In the genomic region with DNA sequence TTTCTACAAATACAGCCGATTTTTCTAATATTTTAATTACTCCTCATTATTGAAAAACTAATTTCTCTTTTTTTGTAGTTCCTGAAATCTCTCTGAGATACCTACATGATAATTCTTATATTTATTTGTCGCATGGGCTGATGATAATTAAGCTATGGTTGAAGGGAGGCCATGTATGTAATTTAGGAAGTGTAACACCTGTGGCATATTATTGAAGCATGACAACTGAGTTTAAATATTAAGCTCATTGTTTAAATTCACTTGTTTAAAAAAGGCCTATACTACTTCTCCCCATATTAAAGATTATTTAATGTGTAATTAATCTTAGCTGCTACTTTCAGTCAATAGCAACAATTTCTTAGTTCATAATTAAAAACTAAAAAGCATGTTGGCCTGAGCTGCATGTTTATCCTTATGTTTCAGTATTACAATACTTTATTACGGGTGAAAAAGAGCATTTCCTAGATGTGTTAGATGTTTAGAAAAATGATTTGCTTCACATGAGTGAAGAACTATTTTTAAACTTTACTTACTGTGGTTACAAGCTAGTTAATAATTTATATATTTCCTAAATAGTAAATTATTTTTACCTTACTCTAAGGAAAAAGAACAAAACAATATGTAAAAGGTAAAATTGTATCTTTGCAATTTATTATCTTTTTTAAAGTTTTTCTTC, we compare ENCODE assay signal across 16 cellular contexts.
DNase-seq lines count a peak whose midpoint lies in the region; ATAC-seq, FAIRE-seq and TF ChIP-seq lines count a peak whose summit lies in the region.
"Had no signal": no experiment of that assay in that cellular context is flagged by ENCODE, and none has a peak within 500 bp of the region (broad histone marks: within the 10 kb centered on the region; RNA-seq: fewer than 3 reads in every experiment).

No MANE protein-coding gene starts in this region.

- H3K36me3 Mint-ChIP-seq in activated B cell treated with CpG ODN at 0.5 μM for 24 hours (ENCODE audit: low read depth): peaks cover 17% of the 10 kb centered on the region

- no peaks in the 10 kb centered on the region for H3K9me3 Mint-ChIP-seq in activated B cell treated with CpG ODN at 0.5 μM for 24 hours
- H3K9me3 Mint-ChIP-seq: central memory CD8-positive, alpha-beta T cell had no signal

- CTCF ChIA-PET in activated B cell treated with CpG ODN at 0.5 μM for 24 hours (lab: Charles Lee): no interaction called here

- POLR2A ChIA-PET in activated B cell treated with CpG ODN at 0.5 μM for 24 hours (lab: Charles Lee): interaction anchor here (1.1 to 1.2 kb wide), 2 partner anchors 123 to 240 kb away, joined by 4 to 5 read pairs; partner anchors contain the start of genes RAP1GDS1 and STPG2

- DNase-seq in GM18507 (ENCODE audit: extremely low spot score, insufficient read length, low read depth): no peak
- no peak for DNase-seq in activated B cell treated with CpG ODN at 0.5 μM for 24 hours
- DNase-seq in activated CD4-positive, alpha-beta T cell treated with anti-CD3 and anti-CD28 coated beads for 4 hours: no peak
- DNase-seq in Ammon's horn (ENCODE audit: low spot score): no peak
- no peak for DNase-seq in HuH-7.5 (ENCODE audit: low spot score)
- DNase-seq: amygdala, GF-D8, KBM-7, NCI-H2029, NCI-H446 had no signal

- H3K4me1 Mint-ChIP-seq in activated B cell treated with CpG ODN at 0.5 μM for 24 hours: peaks cover 28% of the 10 kb centered on the region
- H3K4me1 Mint-ChIP-seq: central memory CD8-positive, alpha-beta T cell had no signal

- ATAC-seq in GM19468 (IDR thresholded peaks at IDR 0.05; ENCODE audit: extremely low read depth, unreplicated experiment) (peak; percentile 55), HG03097 (IDR thresholded peaks at IDR 0.05; ENCODE audit: low FRiP score, unreplicated experiment) (peak; percentile 54), activated B cell treated with CpG ODN at 0.5 μM for 24 hours (ENCODE audit: low read depth) (peak; percentile 10), HG03039 (IDR thresholded peaks at IDR 0.05; ENCODE audit: unreplicated experiment) (no peak)
- ATAC-seq: A549, left lobe of liver had no signal

- no peak overlapping the region for H3K27ac Mint-ChIP-seq in activated B cell treated with CpG ODN at 0.5 μM for 24 hours

- intact Hi-C loops in activated B cell treated with CpG ODN at 0.5 μM for 24 hours (cut with micrococcal nuclease): no loop called here

- no peaks in the 10 kb centered on the region for H3K27me3 Mint-ChIP-seq in activated B cell treated with CpG ODN at 0.5 μM for 24 hours
- H3K27me3 Mint-ChIP-seq: central memory CD8-positive, alpha-beta T cell had no signal

- no peak overlapping the region for H3K4me3 Mint-ChIP-seq in activated B cell treated with CpG ODN at 0.5 μM for 24 hours
- H3K4me3 Mint-ChIP-seq: central memory CD8-positive, alpha-beta T cell had no signal

- FAIRE-seq in GM18507 (lab: Jason Lieb, UNC): peak; percentile 49
- FAIRE-seq: A549 had no signal

- TF ChIP-seq CTCF in activated B cell treated with CpG ODN at 0.5 μM for 24 hours (IDR thresholded peaks at IDR 0.05): no peak
